8 cellular contexts compared by ENCODE assay signal in the genomic region with DNA sequence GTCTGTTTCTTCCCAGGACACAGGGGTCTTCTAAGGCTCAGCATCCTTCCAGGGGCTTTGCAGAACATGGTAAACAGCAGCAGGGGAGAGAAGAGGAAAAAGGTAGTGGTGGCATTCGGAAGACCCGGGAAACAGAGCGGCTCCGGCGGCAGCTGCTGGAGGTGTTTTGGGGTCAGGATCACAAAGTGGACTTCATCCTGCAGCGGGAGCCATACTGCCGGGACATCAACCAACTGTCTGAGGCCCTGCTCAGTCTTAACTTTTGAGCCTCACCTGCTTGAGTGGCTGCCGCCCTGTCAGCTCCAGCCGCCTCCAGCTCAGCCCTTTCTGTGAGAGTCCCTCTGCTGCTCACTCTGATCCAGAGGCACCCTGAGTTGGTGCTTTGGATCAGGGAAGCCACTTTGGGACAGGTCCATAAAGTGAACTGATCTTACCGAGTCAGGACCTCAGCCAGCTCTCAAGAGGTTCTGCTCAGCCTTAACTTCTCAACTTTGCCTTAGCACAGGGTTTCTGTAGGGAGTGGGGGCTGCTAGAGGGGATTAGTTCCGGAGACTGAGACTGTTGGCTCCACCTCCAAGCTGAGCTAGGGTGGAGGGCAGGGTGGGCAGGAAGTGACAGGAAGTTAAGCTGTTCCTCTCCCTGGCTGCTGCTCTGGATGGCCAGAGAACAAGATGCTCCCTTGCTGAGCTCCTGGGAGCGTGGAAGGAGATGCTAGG. TPM values are rescaled to one million over a fixed set of nuclear protein-coding genes. Genes with fewer than 3 reads are reported as not detected.
DNase-seq lines count a peak whose midpoint lies in the region; ATAC-seq and TF ChIP-seq lines count a peak whose summit lies in the region.

No MANE protein-coding gene starts in this region.

- CTCF ChIA-PET in A673 (lab: Charles Lee), result interaction anchor here (1.2 to 3.6 kb wide), 4 partner anchors 104 to 194 kb away, joined by 3 to 27 read pairs (median 6); partner anchors contain the start of gene TINF2

- H3K27me3 ChIP-seq in A673 (replicated peaks; ENCODE audit: insufficient read depth, low read depth, low read length, poor library complexity) (no peaks in the 10 kb centered on the region), muscle layer of duodenum (ENCODE audit: low read depth, low read length) (no peaks in the 10 kb centered on the region)

- H3K9me3 ChIP-seq in A673 (ENCODE audit: low read depth, low read length, poor library complexity, severe bottlenecking) (no peaks in the 10 kb centered on the region), muscle layer of duodenum (ENCODE audit: control insufficient read depth in 1 of 2, low read length in 2 of 2) (no peaks in the 10 kb centered on the region)

- no TSS peak for BruUV-seq in A673 (replicated peaks; lab: Mats Ljungman, UMichigan)

- peak overlapping the region; percentile 8 to 74 (median 45) for H3K27ac Mint-ChIP-seq in IgD-negative memory B cell
- H3K27ac Mint-ChIP-seq in activated naive CD8-positive, alpha-beta T cell treated with anti-CD3 and anti-CD28 coated beads, Interleukin-2, amount 10 ng/mL, durations not matched to agents 7 days and 5 days, result peak overlapping the region; percentile 89

- DNase-seq in A673 (ENCODE audit: low spot score), result peak; percentile 24
- no peak for DNase-seq in activated naive CD8-positive, alpha-beta T cell treated with anti-CD3 and anti-CD28 coated beads, Interleukin-2, amount 10 ng/mL, durations not matched to agents 7 days and 5 days
- no peak for DNase-seq in Ammon's horn (ENCODE audit: low spot score)
- no peak for DNase-seq in COR-L47 (lab: John Stamatoyannopoulos, UW)
- DNase-seq in NCI-H2029 (lab: John Stamatoyannopoulos, UW), result no peak
- DNase-seq in globus pallidus (ENCODE audit: low spot score), result no peak

- intact Hi-C loops in A673 (cut with micrococcal nuclease; ENCODE audit: unreplicated experiment), result loop anchor here (10.0 kb wide), 1 partner anchor 422 kb away; no protein-coding TSS in a partner anchor

- H3K9me3 Mint-ChIP-seq in IgD-negative memory B cell, result no peaks in the 10 kb centered on the region
- no peaks in the 10 kb centered on the region for H3K9me3 Mint-ChIP-seq in activated naive CD8-positive, alpha-beta T cell treated with anti-CD3 and anti-CD28 coated beads, Interleukin-2, amount 10 ng/mL, durations not matched to agents 7 days and 5 days

- H3K4me3 ChIP-seq in A673 (ENCODE audit: low read depth, low read length, poor library complexity, severe bottlenecking) (no peak overlapping the region), muscle layer of duodenum (ENCODE audit: low read depth in 1 of 2, low read length in 2 of 2) (no peak overlapping the region)

- H3K4me1 ChIP-seq in A673 (ENCODE audit: insufficient read depth, low read length, poor library complexity, severe bottlenecking) (peaks cover 20% of the 10 kb centered on the region), muscle layer of duodenum (ENCODE audit: control insufficient read depth in 1 of 2, insufficient read depth in 2 of 2, low read length in 2 of 2) (peaks cover 12 to 53% of the 10 kb centered on the region in 2 donors)

- peaks cover 3% of the 10 kb centered on the region for H3K36me3 Mint-ChIP-seq in IgD-negative memory B cell
- H3K36me3 Mint-ChIP-seq in activated naive CD8-positive, alpha-beta T cell treated with anti-CD3 and anti-CD28 coated beads, Interleukin-2, amount 10 ng/mL, durations not matched to agents 7 days and 5 days, result peaks cover 33% of the 10 kb centered on the region

- TF ChIP-seq CTCF in A673 (conservative IDR thresholded peaks at IDR 0.05; ENCODE audit: low read depth, low read length), result no peak

- H3K36me3 ChIP-seq in A673 (ENCODE audit: insufficient read depth, low read length, poor library complexity, severe bottlenecking) (peaks cover 71% of the 10 kb centered on the region), muscle layer of duodenum (ENCODE audit: control insufficient read depth in 1 of 2, insufficient read depth in 2 of 2, low read length in 2 of 2) (peaks cover 65 to 77% of the 10 kb centered on the region in 2 donors)

- H3K4me1 Mint-ChIP-seq in IgD-negative memory B cell, result peaks cover 13 to 35% (median 22%) of the 10 kb centered on the region in 3 donors
- H3K4me1 Mint-ChIP-seq in activated naive CD8-positive, alpha-beta T cell treated with anti-CD3 and anti-CD28 coated beads, Interleukin-2, amount 10 ng/mL, durations not matched to agents 7 days and 5 days, result peaks cover 39% of the 10 kb centered on the region

- peak overlapping the region in 3 of 4 donors; percentile 73 to 80 (median 78) for H3K4me3 Mint-ChIP-seq in IgD-negative memory B cell
- H3K4me3 Mint-ChIP-seq in activated naive CD8-positive, alpha-beta T cell treated with anti-CD3 and anti-CD28 coated beads, Interleukin-2, amount 10 ng/mL, durations not matched to agents 7 days and 5 days, result peak overlapping the region; percentile 75

- ATAC-seq in activated naive CD8-positive, alpha-beta T cell treated with anti-CD3 and anti-CD28 coated beads, Interleukin-2, amount 10 ng/mL, durations not matched to agents 7 days and 5 days (ENCODE audit: low read depth), result peak; percentile 37

- H3K27me3 Mint-ChIP-seq in IgD-negative memory B cell, result no peaks in the 10 kb centered on the region
- H3K27me3 Mint-ChIP-seq in activated naive CD8-positive, alpha-beta T cell treated with anti-CD3 and anti-CD28 coated beads, Interleukin-2, amount 10 ng/mL, durations not matched to agents 7 days and 5 days, result no peaks in the 10 kb centered on the region

- H3K27ac ChIP-seq in A673 (ENCODE audit: low read depth, low read length, poor library complexity, severe bottlenecking) (peak overlapping the region; percentile 62), muscle layer of duodenum (ENCODE audit: low read length) (peak overlapping the region; percentile 1)

- POLR2A ChIA-PET in A673 (lab: Charles Lee; ENCODE audit: low non-redundant PET), result interaction anchor here (0.7 to 0.9 kb wide), 2 partner anchors 23 to 104 kb away, joined by 3 to 4 read pairs; no protein-coding TSS in a partner anchor
- POLR2A ChIA-PET in activated naive CD8-positive, alpha-beta T cell treated with anti-CD3 and anti-CD28 coated beads, Interleukin-2, amount 10 ng/mL, durations not matched to agents 7 days and 5 days (lab: Charles Lee), result interaction anchor here (0.6 to 3.7 kb wide), 9 partner anchors 72 to 301 kb away, joined by 3 to 31 read pairs (median 3); partner anchors contain the start of genes PSME1, RIPK3 and TINF2

RNA-seq across cellular contexts. Expression of gene SDR39U1, which starts 5.4 kb away (rescaled TPM):
- total RNA-seq in A673 (2021), result 49.1 and 52.1 TPM in 2 replicates
- 94.0 TPM for polyA plus RNA-seq in IgD-negative memory B cell
- 10 to 100 TPM; 75.7 to 79.5 TPM for total RNA-seq in activated naive CD8-positive, alpha-beta T cell treated with anti-CD3 and anti-CD28 coated beads, Interleukin-2, amount 10 ng/mL, durations not matched to agents 7 days and 5 days

RNA-seq across cellular contexts. Expression of gene KHNYN, which starts 7.4 kb away (rescaled TPM):
- 32.7 and 40.3 TPM in 2 replicates for total RNA-seq in A673 (2021)
- polyA plus RNA-seq in IgD-negative memory B cell, result 26.5 TPM
- 100 to 1,000 TPM; 104 to 105 TPM for total RNA-seq in activated naive CD8-positive, alpha-beta T cell treated with anti-CD3 and anti-CD28 coated beads, Interleukin-2, amount 10 ng/mL, durations not matched to agents 7 days and 5 days

RNA-seq across cellular contexts. Expression of gene CBLN3, which starts 7.7 kb away (rescaled TPM):
- total RNA-seq in A673 (2021), result 0.80 and 1.4 TPM in 2 replicates
- polyA plus RNA-seq in IgD-negative memory B cell, result 2.9 TPM
- 1 to 10 TPM; 3.2 to 3.8 TPM for total RNA-seq in activated naive CD8-positive, alpha-beta T cell treated with anti-CD3 and anti-CD28 coated beads, Interleukin-2, amount 10 ng/mL, durations not matched to agents 7 days and 5 days

RNA-seq across cellular contexts. Expression of gene NYNRIN, which starts 38.4 kb away (rescaled TPM):
- total RNA-seq in A673 (2021), result 8.6 and 17.3 TPM in 2 replicates
- polyA plus RNA-seq in IgD-negative memory B cell, result not detected
- under 1 TPM; 0.34 to 0.42 TPM for total RNA-seq in activated naive CD8-positive, alpha-beta T cell treated with anti-CD3 and anti-CD28 coated beads, Interleukin-2, amount 10 ng/mL, durations not matched to agents 7 days and 5 days
